In genomic region chr1:202348005-202348508, GRCh38 we compare ENCODE assay signal across 1 cellular context.
TF ChIP-seq lines count a peak whose summit lies in the region.

No MANE protein-coding gene starts in this region.

TF ChIP-seq in HepG2, 621 proteins besides CTCF, POLR2A, EP300 and RAD21:
- TF ChIP-seq ZNF816 (CRISPR knock-in tag; IDR thresholded peaks at IDR 0.05; ENCODE audit: borderline replicate concordance) = peak; percentile 18; the same call in 1 of the 2 replicates
- TF ChIP-seq ZEB1 (IDR thresholded peaks at IDR 0.05; ENCODE audit: insufficient replicate concordance, low read depth) = no peak
- no peak for TF ChIP-seq ELF4 (CRISPR knock-in tag; IDR thresholded peaks at IDR 0.05; ENCODE audit: borderline replicate concordance)
- TF ChIP-seq BRCA1 (CRISPR knock-in tag; IDR thresholded peaks at IDR 0.05) = 0 out of 2 replicates have a peak, but pooled peaks have one; percentile 1
- TF ChIP-seq ATF4 (CRISPR knock-in tag; IDR thresholded peaks at IDR 0.05) = peak in 1 of 2 experiments; percentile 83; a peak in 2 of 4 replicates
- TF ChIP-seq SRF (IDR thresholded peaks at IDR 0.05; ENCODE audit: low read depth, low read length) = 0 out of 2 replicates have a peak, but pooled peaks have one; percentile 38
- no peak for TF ChIP-seq ZNF670 (CRISPR knock-in tag; IDR thresholded peaks at IDR 0.05; ENCODE audit: borderline replicate concordance)
- 0 out of 2 replicates have a peak, but pooled peaks have one; percentile 6 for TF ChIP-seq RARA (CRISPR knock-in tag; IDR thresholded peaks at IDR 0.05)
- TF ChIP-seq GABPA (IDR thresholded peaks at IDR 0.05; ENCODE audit: low read depth, low read length) = peak; percentile 40
- TF ChIP-seq GABPA (CRISPR knock-in tag; IDR thresholded peaks at IDR 0.05; ENCODE audit: low read depth) = peak; percentile 89
- 0 out of 2 replicates have a peak, but pooled peaks have one; percentile 8 for TF ChIP-seq TFAP4 (IDR thresholded peaks at IDR 0.05; ENCODE audit: borderline replicate concordance, low read depth)
